ENCODE assay signal across 15 cellular contexts in the genomic region with DNA sequence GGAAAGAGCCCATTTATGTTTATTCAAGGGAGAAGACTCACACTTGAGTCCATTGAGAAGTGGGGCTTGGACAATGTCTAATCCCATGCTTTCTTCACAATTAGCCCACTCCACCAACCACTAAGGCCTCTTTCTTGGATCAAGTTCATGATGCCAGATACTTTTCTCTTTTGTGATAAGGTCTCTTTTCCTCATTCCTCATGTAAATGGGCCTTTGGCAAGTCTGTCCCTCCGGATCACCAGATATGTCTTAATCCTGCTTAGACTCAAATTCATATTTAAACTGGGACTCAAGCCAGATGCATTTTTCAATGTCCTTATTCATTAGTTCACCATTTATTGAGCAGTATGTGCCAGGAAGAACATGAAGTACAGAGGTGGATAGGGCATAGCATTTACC.
DNase-seq lines count a peak whose midpoint lies in the region; TF ChIP-seq lines count a peak whose summit lies in the region.
"Had no signal": no experiment of that assay in that cellular context is flagged by ENCODE, and none has a peak within 500 bp of the region (broad histone marks: within the 10 kb centered on the region; RNA-seq: fewer than 3 reads in every experiment).

No MANE protein-coding gene starts in this region.

- H3K4me3 Mint-ChIP-seq in activated T-cell treated with anti-CD3 and anti-CD28 coated beads, Interleukin-2, amount 50 U/mL, for 24 hours = no peak overlapping the region
- H3K4me3 Mint-ChIP-seq: CD4-positive, CD25-positive, alpha-beta regulatory T cell; HFFc6 had no signal

- no peaks in the 10 kb centered on the region for H3K27me3 ChIP-seq in adipocyte (replicated peaks; ENCODE audit: control insufficient read depth, insufficient read depth, low read length)
- no peaks in the 10 kb centered on the region for H3K27me3 ChIP-seq in right atrium auricular region
- H3K27me3 ChIP-seq: BLaER1 treated with 17β-estradiol and CSF1 and Interleukin-3, amounts not matched to agents 10 nM and 100 nM had no signal

- H3K9me3 Mint-ChIP-seq in activated T-cell treated with anti-CD3 and anti-CD28 coated beads, Interleukin-2, amount 50 U/mL, for 24 hours = peaks cover 4% of the 10 kb centered on the region

- H3K4me3 ChIP-seq in adipocyte (ENCODE audit: low read length) = no peak overlapping the region
- no peak overlapping the region for H3K4me3 ChIP-seq in right atrium auricular region
- H3K4me3 ChIP-seq: BLaER1 treated with 17β-estradiol and CSF1 and Interleukin-3, amounts not matched to agents 10 nM and 100 nM had no signal

- H3K36me3 ChIP-seq in adipocyte (ENCODE audit: control insufficient read depth, insufficient read depth, low read length, severe bottlenecking) (no peaks in the 10 kb centered on the region), right atrium auricular region (no peaks in the 10 kb centered on the region)
- H3K36me3 ChIP-seq: BLaER1 treated with 17β-estradiol and CSF1 and Interleukin-3, amounts not matched to agents 10 nM and 100 nM had no signal

- DNase-seq in NCI-H2107 treated with DMSO at 0.1 percent for 48 hours (lab: John Stamatoyannopoulos, UW; ENCODE audit: unreplicated experiment) = peak; percentile 22
- no peak for DNase-seq in NCI-H2107 (lab: John Stamatoyannopoulos, UW)
- DNase-seq in NCI-H2029 treated with DMSO at 0.1 percent for 48 hours (lab: John Stamatoyannopoulos, UW) = peak; percentile 10
- DNase-seq in adipocyte (ENCODE audit: low read depth) = peak; percentile 42
- no peak for DNase-seq in activated T-cell treated with anti-CD3 and anti-CD28 coated beads, Interleukin-2, amount 50 U/mL, for 24 hours
- DNase-seq in right atrium auricular region (ENCODE audit: low spot score) = no peak
- no peak for DNase-seq in T1000 (lab: John Stamatoyannopoulos, UW)
- DNase-seq: AML-193; CD4-positive, CD25-positive, alpha-beta regulatory T cell; DND-41; GDM1; HCEC 1CT; HFFc6 had no signal

- no peak overlapping the region for H3K27ac Mint-ChIP-seq in activated T-cell treated with anti-CD3 and anti-CD28 coated beads, Interleukin-2, amount 50 U/mL, for 24 hours
- H3K27ac Mint-ChIP-seq: CD4-positive, CD25-positive, alpha-beta regulatory T cell; HFFc6 had no signal

- peaks cover 5% of the 10 kb centered on the region for H3K9me3 ChIP-seq in adipocyte (ENCODE audit: control insufficient read depth, low read length)
- H3K9me3 ChIP-seq in right atrium auricular region = no peaks in the 10 kb centered on the region

- H3K9ac ChIP-seq in adipocyte (ENCODE audit: low read length) = no peak overlapping the region
- H3K9ac ChIP-seq: BLaER1 treated with 17β-estradiol and CSF1 and Interleukin-3, amounts not matched to agents 10 nM and 100 nM had no signal

- no peaks in the 10 kb centered on the region for H3K27me3 Mint-ChIP-seq in activated T-cell treated with anti-CD3 and anti-CD28 coated beads, Interleukin-2, amount 50 U/mL, for 24 hours
- H3K27me3 Mint-ChIP-seq: CD4-positive, CD25-positive, alpha-beta regulatory T cell had no signal

- H3K4me1 Mint-ChIP-seq in activated T-cell treated with anti-CD3 and anti-CD28 coated beads, Interleukin-2, amount 50 U/mL, for 24 hours (ENCODE audit: low read depth) = no peaks in the 10 kb centered on the region
- H3K4me1 Mint-ChIP-seq: CD4-positive, CD25-positive, alpha-beta regulatory T cell had no signal

- H3K4me1 ChIP-seq in adipocyte (ENCODE audit: control insufficient read depth, insufficient read depth, low read length) = peaks cover 3% of the 10 kb centered on the region
- no peaks in the 10 kb centered on the region for H3K4me1 ChIP-seq in right atrium auricular region

- no peak for TF ChIP-seq CTCF in right atrium auricular region (IDR thresholded peaks at IDR 0.05)

- no peak overlapping the region for H3K27ac ChIP-seq in right atrium auricular region
- H3K27ac ChIP-seq: 22Rv1; BLaER1 treated with 17β-estradiol and CSF1 and Interleukin-3, amounts not matched to agents 10 nM and 100 nM had no signal

- no peaks in the 10 kb centered on the region for H3K36me3 Mint-ChIP-seq in activated T-cell treated with anti-CD3 and anti-CD28 coated beads, Interleukin-2, amount 50 U/mL, for 24 hours (ENCODE audit: low read depth)
- H3K36me3 Mint-ChIP-seq: CD4-positive, CD25-positive, alpha-beta regulatory T cell had no signal

Comparison
In these comparisons a context has a peak if more than half of its experiments do, and no peak if none do; other contexts are left out.
1. DNase-seq: peak in NCI-H2107 treated with DMSO at 0.1 percent for 48 hours (single experiment), NCI-H2029 treated with DMSO at 0.1 percent for 48 hours (single experiment) and adipocyte (single experiment); none in NCI-H2107 (single experiment), activated T-cell treated with anti-CD3 and anti-CD28 coated beads, Interleukin-2, amount 50 U/mL, for 24 hours (single experiment), right atrium auricular region (single experiment) and T1000 (single experiment).